ENCODE assay signal across 8 cellular contexts in the genomic region with DNA sequence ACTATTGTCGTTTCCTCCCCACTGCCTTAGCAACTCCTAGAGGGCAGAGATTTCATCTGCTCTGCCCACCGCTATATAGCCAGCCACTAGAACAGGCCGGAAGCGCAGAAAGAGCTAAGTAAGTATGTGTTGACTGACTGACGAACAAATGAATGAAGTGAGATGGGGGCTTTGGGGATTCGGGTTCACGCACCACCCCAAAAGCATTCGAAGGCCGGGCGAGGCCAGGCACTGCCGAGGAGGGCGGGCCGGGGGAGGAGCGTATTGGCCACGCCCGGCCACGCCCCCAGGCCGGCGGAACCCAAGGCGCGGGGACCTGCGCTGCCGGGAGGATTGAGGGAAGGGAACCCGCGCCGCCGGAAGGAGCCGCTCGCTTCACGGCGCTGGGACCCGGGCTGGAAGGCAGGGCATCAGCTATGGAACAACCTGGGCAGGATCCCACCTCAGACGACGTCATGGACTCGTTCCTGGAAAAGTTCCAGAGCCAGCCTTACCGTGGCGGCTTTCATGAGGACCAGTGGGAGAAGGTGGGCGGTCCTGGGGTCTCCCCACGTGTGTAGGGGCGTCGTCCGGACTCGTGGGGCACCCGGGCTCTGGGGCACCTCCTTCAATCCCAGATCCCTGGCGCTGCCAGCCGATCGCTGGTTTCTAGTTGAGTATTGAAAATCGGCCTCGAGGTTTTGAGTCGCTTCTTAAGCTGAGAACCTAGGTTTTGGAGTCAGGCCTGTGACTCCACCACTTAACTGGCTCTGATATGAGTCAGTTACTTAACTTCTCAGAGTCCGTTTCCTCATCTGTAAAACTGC. TPM values are rescaled to one million over a fixed set of nuclear protein-coding genes. Genes with fewer than 3 reads are reported as not detected.
DNase-seq lines count a peak whose midpoint lies in the region; ATAC-seq and TF ChIP-seq lines count a peak whose summit lies in the region.

A gene with protein sequence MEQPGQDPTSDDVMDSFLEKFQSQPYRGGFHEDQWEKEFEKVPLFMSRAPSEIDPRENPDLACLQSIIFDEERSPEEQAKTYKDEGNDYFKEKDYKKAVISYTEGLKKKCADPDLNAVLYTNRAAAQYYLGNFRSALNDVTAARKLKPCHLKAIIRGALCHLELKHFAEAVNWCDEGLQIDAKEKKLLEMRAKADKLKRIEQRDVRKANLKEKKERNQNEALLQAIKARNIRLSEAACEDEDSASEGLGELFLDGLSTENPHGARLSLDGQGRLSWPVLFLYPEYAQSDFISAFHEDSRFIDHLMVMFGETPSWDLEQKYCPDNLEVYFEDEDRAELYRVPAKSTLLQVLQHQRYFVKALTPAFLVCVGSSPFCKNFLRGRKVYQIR (plus strand): TSS at position 369 of the 806 bp plus-strand sequence. CDS start 48 bp downstream, at position 417.

- H2AFZ ChIP-seq in GM23338 (peak within 1 kb of the TSS; percentile 100), neural cell (ENCODE audit: low read depth, low read length) (peak within 1 kb of the TSS; percentile 82)

- no peak for TF ChIP-seq CTCF in GM23338 (conservative IDR thresholded peaks at IDR 0.05; ENCODE audit: low read depth in 2 of 2)
- peak; percentile 4 for TF ChIP-seq CTCF in fibroblast of villous mesenchyme (IDR thresholded peaks at IDR 0.05; ENCODE audit: insufficient read depth, low read depth, low read length)
- TF ChIP-seq CTCF in neural cell (IDR thresholded peaks at IDR 0.05; ENCODE audit: poor library complexity, severe bottlenecking): peak; percentile 36

- no peaks in the 10 kb centered on the region for H4K20me1 ChIP-seq in GM23338 (replicated peaks; ENCODE audit: insufficient read depth)
- no peaks in the 10 kb centered on the region for H4K20me1 ChIP-seq in neural cell (ENCODE audit: insufficient read depth)

- H3F3A ChIP-seq in GM23338 (replicated peaks; ENCODE audit: low read depth) (no peaks in the 10 kb centered on the region), neural cell (ENCODE audit: insufficient read depth, low read length, poor library complexity, severe bottlenecking) (no peaks in the 10 kb centered on the region)

- peak within 1 kb of the TSS; percentile 71 for H3K9ac ChIP-seq in neural cell (ENCODE audit: low read length)

- H3K79me2 ChIP-seq in GM23338 (replicated peaks; ENCODE audit: insufficient read depth): peaks cover 20% of the 10 kb centered on the region
- peaks cover 8% of the 10 kb centered on the region for H3K79me2 ChIP-seq in neural cell (replicated peaks; ENCODE audit: insufficient read depth, low read length)

- peak; percentile 52 for TF ChIP-seq EP300 in neural cell (conservative IDR thresholded peaks at IDR 0.05; ENCODE audit: poor library complexity, severe bottlenecking)

- H3K4me3 Mint-ChIP-seq in GM23338: peak within 1 kb of the TSS; percentile 86
- peak within 1 kb of the TSS; percentile 87 to 92 for H3K4me3 Mint-ChIP-seq in stimulated activated naive CD8-positive, alpha-beta T cell treated with anti-CD3 and anti-CD28 coated beads, Interleukin-15, amount 100 ng/mL, for 72 hours

- peaks cover 10% of the 10 kb centered on the region for H3K4me1 Mint-ChIP-seq in GM23338
- H3K4me1 Mint-ChIP-seq in stimulated activated naive CD8-positive, alpha-beta T cell treated with anti-CD3 and anti-CD28 coated beads, Interleukin-15, amount 100 ng/mL, for 72 hours: peaks cover 37% of the 10 kb centered on the region

- ATAC-seq in GM23338: peak; percentile 97
- ATAC-seq in stimulated activated naive CD8-positive, alpha-beta T cell treated with anti-CD3 and anti-CD28 coated beads, Interleukin-15, amount 100 ng/mL, for 72 hours: peak; percentile 99

- H3K27me3 Mint-ChIP-seq in GM23338 (ENCODE audit: insufficient read depth, low read depth, poor library complexity): peaks cover 8% of the 10 kb centered on the region
- no peaks in the 10 kb centered on the region for H3K27me3 Mint-ChIP-seq in stimulated activated naive CD8-positive, alpha-beta T cell treated with anti-CD3 and anti-CD28 coated beads, Interleukin-15, amount 100 ng/mL, for 72 hours

- H3K4me1 ChIP-seq in GM23338 (ENCODE audit: insufficient read depth): peaks cover 10% of the 10 kb centered on the region

- H3K9me2 ChIP-seq in GM23338 (ENCODE audit: insufficient read depth): no peaks in the 10 kb centered on the region
- no peaks in the 10 kb centered on the region for H3K9me2 ChIP-seq in neural cell (ENCODE audit: insufficient read depth, low read length)

- peak; percentile 93 for TF ChIP-seq POLR2A in Raji (IDR thresholded peaks at IDR 0.05; ENCODE audit: insufficient read depth, low read depth, low read length)

- peaks cover 18% of the 10 kb centered on the region for H3K36me3 Mint-ChIP-seq in GM23338 (ENCODE audit: low read depth)

- H3K4me2 ChIP-seq in GM23338 (peak within 1 kb of the TSS; percentile 85), neural cell (ENCODE audit: low read length) (peak within 1 kb of the TSS; percentile 96)

- DNase-seq in EH (ENCODE audit: low read depth): peak; percentile 77
- DNase-seq in GM23338 (ENCODE audit: low spot score): peak; percentile 93
- peak; percentile 75 for DNase-seq in LHCN-M2 (ENCODE audit: low read depth)
- DNase-seq in activated effector memory CD4-positive, alpha-beta T cell treated with anti-CD3 and anti-CD28 coated beads, Interleukin-2, amount 50 U/mL, for 16 hours: peak; percentile 94
- DNase-seq in fibroblast of villous mesenchyme (ENCODE audit: low read depth): peak; percentile 71
- DNase-seq in stimulated activated naive CD8-positive, alpha-beta T cell treated with anti-CD3 and anti-CD28 coated beads, Interleukin-15, amount 100 ng/mL, for 72 hours: peak; percentile 87 to 89

- H3K36me3 ChIP-seq in GM23338 (ENCODE audit: insufficient read depth) (peaks cover 9% of the 10 kb centered on the region), neural cell (ENCODE audit: insufficient read depth, low read length) (no peaks in the 10 kb centered on the region)

- peak within 1 kb of the TSS; percentile 73 for H3K27ac Mint-ChIP-seq in GM23338
- H3K27ac Mint-ChIP-seq in stimulated activated naive CD8-positive, alpha-beta T cell treated with anti-CD3 and anti-CD28 coated beads, Interleukin-15, amount 100 ng/mL, for 72 hours: peak within 1 kb of the TSS; percentile 94 to 98

- TF ChIP-seq RAD21 in neural cell (conservative IDR thresholded peaks at IDR 0.05): peak; percentile 66

- H3K9me3 Mint-ChIP-seq in GM23338: no peaks in the 10 kb centered on the region
- H3K9me3 Mint-ChIP-seq in stimulated activated naive CD8-positive, alpha-beta T cell treated with anti-CD3 and anti-CD28 coated beads, Interleukin-15, amount 100 ng/mL, for 72 hours: no peaks in the 10 kb centered on the region

- H3K4me3 ChIP-seq in GM23338 (peak within 1 kb of the TSS; percentile 86), fibroblast of villous mesenchyme (ENCODE audit: low read depth, low read length) (peak within 1 kb of the TSS; percentile 92), neural cell (ENCODE audit: low read length) (peak within 1 kb of the TSS; percentile 86)

- H3K27ac ChIP-seq in GM23338 (ENCODE audit: low read depth): peak within 1 kb of the TSS; percentile 76; the same call in 1 of the 2 replicates
- peak within 1 kb of the TSS; percentile 23 for H3K27ac ChIP-seq in neural cell (ENCODE audit: low read length)

- no peaks in the 10 kb centered on the region for H3K9me3 ChIP-seq in neural cell (ENCODE audit: low read length)

- H3K27me3 ChIP-seq in GM23338 (ENCODE audit: insufficient read depth): no peaks in the 10 kb centered on the region
- no peaks in the 10 kb centered on the region for H3K27me3 ChIP-seq in neural cell (ENCODE audit: insufficient read depth, low read depth, low read length)

TF ChIP-seq in GM23338, 12 proteins besides CTCF, POLR2A, EP300 and RAD21:
- TF ChIP-seq STAT1 (IDR thresholded peaks at IDR 0.05; ENCODE audit: unreplicated experiment) (peak; percentile 84), CREB1 (CRISPR knock-in tag; IDR thresholded peaks at IDR 0.05; ENCODE audit: low read depth) (peak; percentile 77), JUNB (IDR thresholded peaks at IDR 0.05; ENCODE audit: unreplicated experiment) (no peak), EZH2 (IDR thresholded peaks at IDR 0.05; ENCODE audit: low read depth, unreplicated experiment) (no peak), POLR2AphosphoS5 (IDR thresholded peaks at IDR 0.05; ENCODE audit: low read depth) (peak; percentile 96), ZNF331 (CRISPR knock-in tag; IDR thresholded peaks at IDR 0.05; ENCODE audit: low read depth) (no peak)

TF ChIP-seq in neural cell, 6 proteins besides CTCF, POLR2A, EP300 and RAD21 (continues in another document):
- no peak for TF ChIP-seq EZH2 (IDR thresholded peaks at IDR 0.05; ENCODE audit: borderline replicate concordance, insufficient read depth, low read length, poor library complexity, severe bottlenecking)
- peak; percentile 55 for TF ChIP-seq TAF1 (IDR thresholded peaks at IDR 0.05; ENCODE audit: low read depth)
- TF ChIP-seq, protein P1, sequence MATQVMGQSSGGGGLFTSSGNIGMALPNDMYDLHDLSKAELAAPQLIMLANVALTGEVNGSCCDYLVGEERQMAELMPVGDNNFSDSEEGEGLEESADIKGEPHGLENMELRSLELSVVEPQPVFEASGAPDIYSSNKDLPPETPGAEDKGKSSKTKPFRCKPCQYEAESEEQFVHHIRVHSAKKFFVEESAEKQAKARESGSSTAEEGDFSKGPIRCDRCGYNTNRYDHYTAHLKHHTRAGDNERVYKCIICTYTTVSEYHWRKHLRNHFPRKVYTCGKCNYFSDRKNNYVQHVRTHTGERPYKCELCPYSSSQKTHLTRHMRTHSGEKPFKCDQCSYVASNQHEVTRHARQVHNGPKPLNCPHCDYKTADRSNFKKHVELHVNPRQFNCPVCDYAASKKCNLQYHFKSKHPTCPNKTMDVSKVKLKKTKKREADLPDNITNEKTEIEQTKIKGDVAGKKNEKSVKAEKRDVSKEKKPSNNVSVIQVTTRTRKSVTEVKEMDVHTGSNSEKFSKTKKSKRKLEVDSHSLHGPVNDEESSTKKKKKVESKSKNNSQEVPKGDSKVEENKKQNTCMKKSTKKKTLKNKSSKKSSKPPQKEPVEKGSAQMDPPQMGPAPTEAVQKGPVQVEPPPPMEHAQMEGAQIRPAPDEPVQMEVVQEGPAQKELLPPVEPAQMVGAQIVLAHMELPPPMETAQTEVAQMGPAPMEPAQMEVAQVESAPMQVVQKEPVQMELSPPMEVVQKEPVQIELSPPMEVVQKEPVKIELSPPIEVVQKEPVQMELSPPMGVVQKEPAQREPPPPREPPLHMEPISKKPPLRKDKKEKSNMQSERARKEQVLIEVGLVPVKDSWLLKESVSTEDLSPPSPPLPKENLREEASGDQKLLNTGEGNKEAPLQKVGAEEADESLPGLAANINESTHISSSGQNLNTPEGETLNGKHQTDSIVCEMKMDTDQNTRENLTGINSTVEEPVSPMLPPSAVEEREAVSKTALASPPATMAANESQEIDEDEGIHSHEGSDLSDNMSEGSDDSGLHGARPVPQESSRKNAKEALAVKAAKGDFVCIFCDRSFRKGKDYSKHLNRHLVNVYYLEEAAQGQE (IDR thresholded peaks at IDR 0.05; ENCODE audit: borderline replicate concordance): no peak

RNA-seq across cellular contexts. Expression of the gene that starts here (rescaled TPM):
- 25.8 and 33.6 TPM in 2 replicates for total RNA-seq in GM23338 (2014; rRNA removed; shearing (Covaris generic))
- polyA plus RNA-seq in GM23338 (2016; fragmentation: Nextera tagmentation; extraction: Ambion mirVana) (24.8 and 25.1 TPM in 2 replicates), neural cell (22.5 and 27.2 TPM in 2 replicates)
- total RNA-seq in LHCN-M2 (2014; rRNA removed) (32.2 and 35.1 TPM in 2 replicates), fibroblast of villous mesenchyme (19.3 and 22.9 TPM in 2 replicates)
- polyA plus RNA-seq in LHCN-M2 (2012): 21.0 TPM
- 27.0 and 43.2 TPM in 2 replicates for polyA minus RNA-seq in neural cell

Comparison
In these comparisons a context has a peak if more than half of its experiments do, and no peak if none do; other contexts are left out.
1. Peak in every context shown above with its lines: DNase-seq, ATAC-seq, H3K4me3 ChIP-seq and H3K27ac ChIP-seq.
2. CTCF ChIP-seq: peak in fibroblast of villous mesenchyme (single experiment) and neural cell (single experiment); none in GM23338 (0 of 2).